In the genomic region with DNA sequence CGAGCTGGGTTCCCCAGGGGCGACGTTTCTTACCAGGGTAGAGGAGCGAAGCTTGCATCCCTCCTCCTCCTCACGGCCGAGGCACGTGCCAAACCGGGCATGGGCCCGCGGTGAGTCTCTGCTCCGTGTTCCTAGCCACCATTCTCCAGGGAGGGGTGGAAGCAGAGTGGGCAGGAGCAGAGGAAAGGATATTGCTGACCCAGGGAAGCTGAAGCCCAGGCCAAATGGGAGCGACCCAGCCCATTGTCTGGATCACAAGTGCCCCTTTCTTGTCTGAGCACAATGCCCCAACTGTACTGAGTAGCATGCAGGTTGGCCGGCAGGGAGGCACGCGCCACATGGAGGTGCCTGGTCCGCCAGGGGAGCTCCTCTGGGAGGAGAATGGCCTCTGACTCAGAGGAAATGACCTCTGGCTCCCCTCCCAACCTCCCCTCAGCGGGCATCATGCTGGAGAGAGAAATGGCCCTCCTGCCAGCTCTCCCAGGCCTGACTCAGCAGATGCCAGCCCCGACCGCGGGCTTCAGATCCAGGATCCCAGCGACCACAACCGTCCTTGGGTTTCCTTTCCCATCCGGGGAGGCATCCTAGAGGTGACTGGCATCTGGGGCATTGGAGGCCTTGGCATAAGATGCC, we compare ENCODE assay signal across 8 cellular contexts. TPM values are rescaled to one million over a fixed set of nuclear protein-coding genes. Genes with fewer than 3 reads are reported as not detected.
DNase-seq lines count a peak whose midpoint lies in the region; ATAC-seq and TF ChIP-seq lines count a peak whose summit lies in the region.

No MANE protein-coding gene starts in this region.

- H2BK120ac ChIP-seq in IMR-90 (ENCODE audit: low read depth, low read length): peak overlapping the region; percentile 42; the same call in 1 of the 2 replicates

- H3K4me3 ChIP-seq in DOHH2 (ENCODE audit: low read length) (peak overlapping the region; percentile 62), IMR-90 (ENCODE audit: insufficient read depth, low read depth, low read length) (peak overlapping the region; percentile 1; the same call in 1 of the 2 replicates), gastroesophageal sphincter (peak overlapping the region in 1 of 2 donors; percentile 65), osteoblast (ENCODE audit: insufficient read depth, low read length) (peak overlapping the region; percentile 82)

- H3K27ac ChIP-seq in DOHH2 (ENCODE audit: low read depth, low read length) (no peak overlapping the region), IMR-90 (ENCODE audit: insufficient read depth, low read length) (peak overlapping the region; percentile 12; the same call in 1 of the 2 replicates), gastroesophageal sphincter (peak overlapping the region in 1 of 4 donors; percentile 55), osteoblast (ENCODE audit: low read depth, low read length) (peak overlapping the region; percentile 25)

- peak overlapping the region; percentile 2; the same call in 1 of the 2 replicates for H4K5ac ChIP-seq in IMR-90 (ENCODE audit: low read depth, low read length)

- TF ChIP-seq EP300 in gastroesophageal sphincter (IDR thresholded peaks at IDR 0.05): no peak

- H3K36me3 ChIP-seq in DOHH2 (ENCODE audit: control insufficient read depth, low read length) (peaks cover 7% of the 10 kb centered on the region; the same call in 1 of the 2 replicates), IMR-90 (ENCODE audit: control insufficient read depth, insufficient read depth, low read length) (no peaks in the 10 kb centered on the region), gastroesophageal sphincter (no peaks in the 10 kb centered on the region), osteoblast (ENCODE audit: insufficient read depth, low read length) (peaks cover 7% of the 10 kb centered on the region)

- CTCF ChIA-PET in IMR-90 (lab: Yijun Ruan, JAX): interaction anchor here (0.7 to 4.7 kb wide), 3 partner anchors 44 to 57 kb away, joined by 3 to 28 read pairs (median 5); no protein-coding TSS in a partner anchor
- CTCF ChIA-PET in activated CD8-positive, alpha-beta memory T cell treated with anti-CD3 and anti-CD28 coated beads, Interleukin-2, amount 10 ng/mL, durations not matched to agents 7 days and 5 days (lab: Charles Lee): interaction anchor here (0.9 to 25.5 kb wide), 10 partner anchors 8 to 138 kb away, joined by 3 to 717 read pairs (median 5); a partner anchor contains a TSS

- TF ChIP-seq POLR2A in IMR-90 (IDR thresholded peaks at IDR 0.05; ENCODE audit: low read depth, low read length): no peak
- TF ChIP-seq POLR2A in gastroesophageal sphincter (IDR thresholded peaks at IDR 0.05): no peak

- H2AFZ ChIP-seq in IMR-90 (replicated peaks; ENCODE audit: low read length, poor library complexity) (peak overlapping the region; percentile 64), osteoblast (ENCODE audit: low read length) (no peak overlapping the region)

- peak overlapping the region; percentile 72 for H3K4ac ChIP-seq in IMR-90 (ENCODE audit: low read depth, low read length)

- peak overlapping the region; percentile 82 for H2AK5ac ChIP-seq in IMR-90 (ENCODE audit: low read depth, low read length)

- peak overlapping the region; percentile 28 for H3K4me3 Mint-ChIP-seq in activated CD8-positive, alpha-beta memory T cell treated with anti-CD3 and anti-CD28 coated beads, Interleukin-2, amount 10 ng/mL, durations not matched to agents 7 days and 5 days

- peaks cover 10% of the 10 kb centered on the region for H3K27me3 Mint-ChIP-seq in activated CD8-positive, alpha-beta memory T cell treated with anti-CD3 and anti-CD28 coated beads, Interleukin-2, amount 10 ng/mL, durations not matched to agents 7 days and 5 days

- H3K4me1 ChIP-seq in DOHH2 (ENCODE audit: control insufficient read depth, low read length) (peaks cover 41% of the 10 kb centered on the region), IMR-90 (ENCODE audit: control insufficient read depth, insufficient read depth, low read length) (peaks cover 10% of the 10 kb centered on the region), gastroesophageal sphincter (peaks cover 0 to 26% (median 18%) of the 10 kb centered on the region in 3 donors), osteoblast (ENCODE audit: insufficient read depth, low read length) (peaks cover 18% of the 10 kb centered on the region)

- H3K56ac ChIP-seq in IMR-90 (ENCODE audit: extremely low read depth, insufficient read depth, low read length): 0 out of 2 replicates have a peak overlapping the region, but pooled peaks have one; percentile 1

- H3K36me3 Mint-ChIP-seq in activated CD8-positive, alpha-beta memory T cell treated with anti-CD3 and anti-CD28 coated beads, Interleukin-2, amount 10 ng/mL, durations not matched to agents 7 days and 5 days: no peaks in the 10 kb centered on the region

- peaks cover 22% of the 10 kb centered on the region for H3F3A ChIP-seq in DOHH2 (ENCODE audit: control insufficient read depth, insufficient read depth)

- H3K18ac ChIP-seq in IMR-90 (ENCODE audit: low read depth, low read length): no peak overlapping the region

- H2BK20ac ChIP-seq in IMR-90 (ENCODE audit: low read depth, low read length): no peak overlapping the region

- no peaks in the 10 kb centered on the region for H3K79me2 ChIP-seq in DOHH2 (ENCODE audit: control insufficient read depth, low read length)
- H3K79me2 ChIP-seq in osteoblast (ENCODE audit: insufficient read depth, low read length): peaks cover 15% of the 10 kb centered on the region

- H4K20me1 ChIP-seq in DOHH2 (ENCODE audit: control insufficient read depth, insufficient read depth, low read depth, low read length) (peaks cover 2% of the 10 kb centered on the region; the same call in 1 of the 2 replicates), IMR-90 (ENCODE audit: insufficient read depth, low read length) (peaks cover 11% of the 10 kb centered on the region; the same call in 1 of the 2 replicates), osteoblast (ENCODE audit: insufficient read depth, low read length) (peaks cover 40% of the 10 kb centered on the region)

- no peaks in the 10 kb centered on the region for H3K9me3 Mint-ChIP-seq in activated CD8-positive, alpha-beta memory T cell treated with anti-CD3 and anti-CD28 coated beads, Interleukin-2, amount 10 ng/mL, durations not matched to agents 7 days and 5 days (ENCODE audit: low read depth)

- H3K9me2 ChIP-seq in DOHH2 (replicated peaks; ENCODE audit: control insufficient read depth, low read length): no peaks in the 10 kb centered on the region

- dilution Hi-C loops in IMR-90 (cut with HindIII; ENCODE audit: low sequenced_read_pairs, unreplicated experiment): no loop called here

- H3K27me3 ChIP-seq in DOHH2 (ENCODE audit: control insufficient read depth, low read length) (peaks cover 8% of the 10 kb centered on the region; the same call in 1 of the 2 replicates), IMR-90 (ENCODE audit: control insufficient read depth, insufficient read depth, low read length) (no peaks in the 10 kb centered on the region), gastroesophageal sphincter (peaks cover 66% of the 10 kb centered on the region), osteoblast (ENCODE audit: insufficient read depth, low read length) (no peaks in the 10 kb centered on the region)

- no CpG with 5 or more reads among the region's 23 CpGs for WGBS in IMR-90 (ENCODE audit: extremely low coverage in 2 of 2, insufficient read length in 1 of 2), 2 experiments
- no CpG with 5 or more reads among the region's 23 CpGs for WGBS in gastroesophageal sphincter (ENCODE audit: low coverage in 1 of 2), 2 donors

- no peaks in the 10 kb centered on the region for H3K9me3 ChIP-seq in DOHH2 (ENCODE audit: control insufficient read depth, insufficient read depth, low read length)
- H3K9me3 ChIP-seq in IMR-90 (ENCODE audit: control insufficient read depth, insufficient read depth, low read length): no peaks in the 10 kb centered on the region
- H3K9me3 ChIP-seq in gastroesophageal sphincter: no peaks in the 10 kb centered on the region
- no peaks in the 10 kb centered on the region for H3K9me3 ChIP-seq in osteoblast (ENCODE audit: low read depth, low read length)

- no TSS peak for BruUV-seq in IMR-90 (replicated peaks; lab: Mats Ljungman, UMichigan)

- peaks cover 39% of the 10 kb centered on the region for H3K4me1 Mint-ChIP-seq in activated CD8-positive, alpha-beta memory T cell treated with anti-CD3 and anti-CD28 coated beads, Interleukin-2, amount 10 ng/mL, durations not matched to agents 7 days and 5 days

- H2AK9ac ChIP-seq in IMR-90 (replicated peaks; ENCODE audit: low read depth, low read length, poor library complexity): peak overlapping the region; percentile 45

- in situ Hi-C loops in IMR-90 (cut with MboI; ENCODE audit: low sequenced_read_pairs): loop anchor here (5.0 kb wide), 2 partner anchors 40 to 135 kb away; a partner anchor contains a TSS

- H3K9ac ChIP-seq in IMR-90 (ENCODE audit: low read depth, low read length): no peak overlapping the region

- H3K27ac Mint-ChIP-seq in activated CD8-positive, alpha-beta memory T cell treated with anti-CD3 and anti-CD28 coated beads, Interleukin-2, amount 10 ng/mL, durations not matched to agents 7 days and 5 days: no peak overlapping the region

- POLR2A ChIA-PET in IMR-90 (lab: Charles Lee; ENCODE audit: unreplicated experiment): interaction anchor here (0.6 kb wide), 1 partner anchor 9 kb away, joined by 4 read pairs; no protein-coding TSS in a partner anchor

- peaks cover 0 to 4% of the 10 kb centered on the region in 2 experiments; a peak in 1 of 4 replicates for H3K79me1 ChIP-seq in IMR-90 (ENCODE audit: low read depth in 1 of 2, low read length in 2 of 2)

- no peak overlapping the region for H2BK5ac ChIP-seq in IMR-90 (ENCODE audit: low read depth, low read length, poor library complexity, severe bottlenecking)

- H3K9me1 ChIP-seq in IMR-90 (ENCODE audit: insufficient read depth, low read length): peaks cover 4% of the 10 kb centered on the region; the same call in 1 of the 2 replicates

- TF ChIP-seq RAD21 in IMR-90 (IDR thresholded peaks at IDR 0.05; ENCODE audit: low read length): no peak

- H2BK15ac ChIP-seq in IMR-90 (ENCODE audit: low read depth, low read length): no peak overlapping the region

- 0 out of 2 replicates have a peak overlapping the region, but pooled peaks have one; percentile 56 for H3K23ac ChIP-seq in IMR-90 (ENCODE audit: low read depth, low read length)

- H3K4me2 ChIP-seq in DOHH2 (ENCODE audit: low read length) (peak overlapping the region; percentile 99), IMR-90 (ENCODE audit: low read depth, low read length) (peak overlapping the region; percentile 23), osteoblast (ENCODE audit: insufficient read depth, low read length) (peak overlapping the region; percentile 97)

- H3K14ac ChIP-seq in IMR-90 (replicated peaks; ENCODE audit: low read depth, low read length): peak overlapping the region; percentile 45; the same call in 1 of the 2 replicates

- ATAC-seq in IMR-90 (ENCODE audit: low read depth) (peak; percentile 9), gastroesophageal sphincter (peak; percentile 27), HG02973 (IDR thresholded peaks at IDR 0.05; ENCODE audit: unreplicated experiment) (no peak)
- no peak for ATAC-seq in activated CD8-positive, alpha-beta memory T cell treated with anti-CD3 and anti-CD28 coated beads, Interleukin-2, amount 10 ng/mL, durations not matched to agents 7 days and 5 days

- DNase-seq in IMR-90 (peak; percentile 51), osteoblast (ENCODE audit: insufficient read length, low spot score, missing footprints) (peak; percentile 99), GM19240 (ENCODE audit: insufficient read length, low spot score) (no peak), NCI-H345 (lab: John Stamatoyannopoulos, UW) (no peak)
- no peak for DNase-seq in activated CD8-positive, alpha-beta memory T cell treated with anti-CD3 and anti-CD28 coated beads, Interleukin-2, amount 10 ng/mL, durations not matched to agents 7 days and 5 days

- H4K91ac ChIP-seq in IMR-90 (ENCODE audit: insufficient read depth, low read depth, low read length): no peak overlapping the region; the same call in 1 of the 2 replicates

- intact Hi-C loops in IMR-90 (cut with micrococcal nuclease): loop anchor here (2.0 kb wide), 2 partner anchors 43 to 57 kb away; no protein-coding TSS in a partner anchor

- H4K8ac ChIP-seq in IMR-90 (ENCODE audit: low read depth in 2 of 2, low read length in 2 of 2): peak overlapping the region; percentile 66 to 81; a peak in 3 of 4 replicates

- no peak for TF ChIP-seq CTCF in DOHH2 (IDR thresholded peaks at IDR 0.05; ENCODE audit: low read depth, low read length, poor library complexity, severe bottlenecking)
- TF ChIP-seq CTCF in IMR-90 (conservative IDR thresholded peaks at IDR 0.05; ENCODE audit: low read depth, low read length): no peak
- no peak for TF ChIP-seq CTCF in gastroesophageal sphincter (IDR thresholded peaks at IDR 0.05)
- TF ChIP-seq CTCF in osteoblast (IDR thresholded peaks at IDR 0.05; ENCODE audit: extremely low read depth, low read depth, low read length): no peak

RNA-seq across cellular contexts. Expression of a gene that starts 1.1 kb away (rescaled TPM):
- total RNA-seq in IMR-90 (2012; rRNA removed) (1.1 TPM in 2 replicates), gastroesophageal sphincter (1 to 10 TPM in 3 of 4 donors, not detected in 1; 1.6 to 2.7 (median 2.2) TPM), osteoblast (10.0 and 12.7 TPM in 2 replicates)
- 10.1 and 13.6 TPM in 2 replicates for polyA plus RNA-seq in IMR-90 (2012; rRNA removed)
- 11.9 and 36.3 TPM in 2 replicates for polyA plus RNA-seq in IMR-90 (2012; cell fraction: cytosol; rRNA removed)
- 12.9 and 42.6 TPM in 2 replicates for polyA plus RNA-seq in IMR-90 (2012; cell fraction: nucleus; rRNA removed; ENCODE audit: low replicate concordance)
- 1 to 10 TPM; 3.1 to 5.3 TPM for total RNA-seq in activated CD8-positive, alpha-beta memory T cell treated with anti-CD3 and anti-CD28 coated beads, Interleukin-2, amount 10 ng/mL, durations not matched to agents 7 days and 5 days

RNA-seq across cellular contexts. Expression of a gene that starts 21.3 kb away (rescaled TPM):
- 30.1 and 35.0 TPM in 2 replicates for total RNA-seq in IMR-90 (2012; rRNA removed)
- 25.3 and 30.1 TPM in 2 replicates for polyA plus RNA-seq in IMR-90 (2012; rRNA removed)
- 29.1 and 34.2 TPM in 2 replicates for polyA plus RNA-seq in IMR-90 (2012; cell fraction: cytosol; rRNA removed)
- polyA plus RNA-seq in IMR-90 (2012; cell fraction: nucleus; rRNA removed; ENCODE audit: low replicate concordance): 23.2 and 34.3 TPM in 2 replicates
- total RNA-seq in activated CD8-positive, alpha-beta memory T cell treated with anti-CD3 and anti-CD28 coated beads, Interleukin-2, amount 10 ng/mL, durations not matched to agents 7 days and 5 days: 100 to 1,000 TPM; 112 to 159 TPM
- 10 to 100 TPM; 20.7 to 42.3 (median 31.5) TPM for total RNA-seq in gastroesophageal sphincter
- 18.3 and 19.2 TPM in 2 replicates for total RNA-seq in osteoblast

RNA-seq across cellular contexts. Expression of a gene that starts 25.7 kb away (rescaled TPM):
- total RNA-seq in IMR-90 (2012; rRNA removed) (122 and 212 TPM in 2 replicates), gastroesophageal sphincter (100 to 1,000 TPM in 3 of 4 donors, 10 to 100 TPM in 1; 87.1 to 154 (median 124) TPM), osteoblast (121 and 139 TPM in 2 replicates)
- polyA plus RNA-seq in IMR-90 (2012; rRNA removed): 187 and 235 TPM in 2 replicates
- polyA plus RNA-seq in IMR-90 (2012; cell fraction: cytosol; rRNA removed): 150 and 193 TPM in 2 replicates
- 786 and 1,481 TPM in 2 replicates for polyA plus RNA-seq in IMR-90 (2012; cell fraction: nucleus; rRNA removed; ENCODE audit: low replicate concordance)
- total RNA-seq in activated CD8-positive, alpha-beta memory T cell treated with anti-CD3 and anti-CD28 coated beads, Interleukin-2, amount 10 ng/mL, durations not matched to agents 7 days and 5 days: 100 to 1,000 TPM in 1 of 2 experiments, 10 to 100 TPM in 1; 81.5 to 128 TPM

RNA-seq across cellular contexts. Expression of a gene that starts 38.4 kb away (rescaled TPM):
- 0.36 and 0.56 TPM in 2 replicates for total RNA-seq in IMR-90 (2012; rRNA removed)
- polyA plus RNA-seq in IMR-90 (2012; rRNA removed): 1.2 and 1.4 TPM in 2 replicates
- polyA plus RNA-seq in IMR-90 (2012; cell fraction: cytosol; rRNA removed): 1.2 and 1.5 TPM in 2 replicates
- 1.3 and 4.0 TPM in 2 replicates for polyA plus RNA-seq in IMR-90 (2012; cell fraction: nucleus; rRNA removed; ENCODE audit: low replicate concordance)
- total RNA-seq in activated CD8-positive, alpha-beta memory T cell treated with anti-CD3 and anti-CD28 coated beads, Interleukin-2, amount 10 ng/mL, durations not matched to agents 7 days and 5 days: 1 to 10 TPM; 1.3 to 2.2 TPM
- total RNA-seq in gastroesophageal sphincter: under 1 TPM in 2 of 4 donors, not detected in 2; 0.27 to 0.89 TPM
- not detected in 2 replicates for total RNA-seq in osteoblast

RNA-seq across cellular contexts. Expression of a gene that starts 47.3 kb away (rescaled TPM):
- total RNA-seq in IMR-90 (2012; rRNA removed) (not detected in 2 replicates), gastroesophageal sphincter (not detected), osteoblast (not detected in 2 replicates)
- not detected in 2 replicates for polyA plus RNA-seq in IMR-90 (2012; rRNA removed)
- not detected in 2 replicates for polyA plus RNA-seq in IMR-90 (2012; cell fraction: cytosol; rRNA removed)
- polyA plus RNA-seq in IMR-90 (2012; cell fraction: nucleus; rRNA removed; ENCODE audit: low replicate concordance): not detected in 2 replicates
- not detected for total RNA-seq in activated CD8-positive, alpha-beta memory T cell treated with anti-CD3 and anti-CD28 coated beads, Interleukin-2, amount 10 ng/mL, durations not matched to agents 7 days and 5 days

Comparison
In these comparisons a context has a peak if more than half of its experiments do, and no peak if none do; other contexts are left out.
1. H3K4me2 ChIP-seq: peak in every context shown above with its lines; median percentile 99 in DOHH2; 97 in osteoblast; 23 in IMR-90.
2. ATAC-seq: peak in IMR-90 (single experiment) and gastroesophageal sphincter (single experiment); none in activated CD8-positive, alpha-beta memory T cell treated with anti-CD3 and anti-CD28 coated beads, Interleukin-2, amount 10 ng/mL, durations not matched to agents 7 days and 5 days (single experiment) and HG02973 (single experiment).
3. DNase-seq: peak in IMR-90 (single experiment) and osteoblast (single experiment); none in activated CD8-positive, alpha-beta memory T cell treated with anti-CD3 and anti-CD28 coated beads, Interleukin-2, amount 10 ng/mL, durations not matched to agents 7 days and 5 days (single experiment), GM19240 (single experiment) and NCI-H345 (single experiment).